Comparison of ENCODE assay signal across 18 cellular contexts in genomic region chr10:116001266-116001857, GRCh38.
DNase-seq lines count a peak whose midpoint lies in the region; ATAC-seq, FAIRE-seq and TF ChIP-seq lines count a peak whose summit lies in the region.
"Had no signal": no experiment of that assay in that cellular context is flagged by ENCODE, and none has a peak within 500 bp of the region (broad histone marks: within the 10 kb centered on the region; RNA-seq: fewer than 3 reads in every experiment).

No MANE protein-coding gene starts in this region.

- H3K4ac ChIP-seq in neuronal stem cell (ENCODE audit: low read length): no peak overlapping the region

- TF ChIP-seq CTCF in liver (IDR thresholded peaks at IDR 0.05; ENCODE audit: low read depth, low read length, missing input control) (peak; percentile 5), HepG2 (CRISPR knock-in tag; IDR thresholded peaks at IDR 0.05) (no peak)

- BruUV-seq in HepG2 (replicated peaks; lab: Mats Ljungman, UMichigan): no TSS peak

- POLR2A ChIA-PET in HepG2 (lab: Yijun Ruan, JAX): no interaction called here

- H3K79me2 ChIP-seq in HepG2 (ENCODE audit: insufficient read depth, low read length): no peaks in the 10 kb centered on the region

- no peak overlapping the region for H3K18ac ChIP-seq in neuronal stem cell (ENCODE audit: low read length)

- no peak overlapping the region for H2BK5ac ChIP-seq in neuronal stem cell (ENCODE audit: low read length)

- no peaks in the 10 kb centered on the region for H3K27me3 ChIP-seq in liver (ENCODE audit: control insufficient read depth in 4 of 4, insufficient read depth in 4 of 4, low read length in 3 of 4)
- H3K27me3 ChIP-seq in HepG2 (ENCODE audit: control insufficient read depth in 1 of 2, insufficient read depth in 2 of 2, low read length in 2 of 2): no peaks in the 10 kb centered on the region; a peak in 1 of 5 replicates
- H3K27me3 ChIP-seq in right cardiac atrium (ENCODE audit: control insufficient read depth, insufficient read depth): no peaks in the 10 kb centered on the region
- H3K27me3 ChIP-seq in neuronal stem cell (ENCODE audit: control insufficient read depth in 3 of 3, insufficient read depth in 3 of 3, low read depth in 1 of 3, low read length in 3 of 3): peaks cover 0 to 6% (median 0%) of the 10 kb centered on the region in 3 experiments
- H3K27me3 ChIP-seq: transverse colon had no signal

- H3K4me3 ChIP-seq in liver (ENCODE audit: low read depth in 1 of 3, low read length in 3 of 3) (no peak overlapping the region), HepG2 (replicated peaks in 1 of 3; ENCODE audit: insufficient read depth in 1 of 3, low read depth in 2 of 3, low read length in 3 of 3) (no peak overlapping the region), right cardiac atrium (ENCODE audit: low read length) (no peak overlapping the region), neuronal stem cell (ENCODE audit: low read length in 2 of 2) (no peak overlapping the region)
- H3K4me3 ChIP-seq: psoas muscle, transverse colon had no signal

- H3K4me1 ChIP-seq in liver (ENCODE audit: control insufficient read depth in 4 of 4, insufficient read depth in 4 of 4, low read length in 3 of 4): peaks cover 12 to 54% (median 41%) of the 10 kb centered on the region in 4 donors
- no peaks in the 10 kb centered on the region for H3K4me1 ChIP-seq in HepG2 (ENCODE audit: insufficient read depth, low read length)
- peaks cover 3% of the 10 kb centered on the region for H3K4me1 ChIP-seq in right cardiac atrium (ENCODE audit: control insufficient read depth, insufficient read depth, low read length)
- H3K4me1 ChIP-seq in neuronal stem cell (ENCODE audit: control insufficient read depth in 2 of 2, insufficient read depth in 1 of 2, low read depth in 1 of 2, low read length in 2 of 2): peaks cover 0 to 13% of the 10 kb centered on the region in 2 donors
- H3K4me1 ChIP-seq: psoas muscle, transverse colon had no signal

- CTCF ChIA-PET in HepG2 (lab: Yijun Ruan, JAX; ENCODE audit: low intra/inter-chr PET ratio, low total read pairs): no interaction called here

- H2AK5ac ChIP-seq in neuronal stem cell (ENCODE audit: low read depth, low read length): no peak overlapping the region

- H3K4me2 ChIP-seq in HepG2 (ENCODE audit: low read depth, low read length) (no peak overlapping the region), neuronal stem cell (ENCODE audit: insufficient read depth, low read length, poor library complexity, severe bottlenecking) (no peak overlapping the region)

- H2BK12ac ChIP-seq in neuronal stem cell (ENCODE audit: low read length): no peak overlapping the region

- 31% methylated on average over 10 of the region's 10 CpGs for WGBS in liver
- 47% methylated on average over 10 of the region's 10 CpGs for WGBS in HepG2 (ENCODE audit: low lambda C conversion rate)
- 25% methylated on average over 10 of the region's 10 CpGs for WGBS in right cardiac atrium
- no CpG with 5 or more reads among the region's 10 CpGs for WGBS in neuronal stem cell (ENCODE audit: extremely low coverage in 2 of 2, insufficient read length in 2 of 2, insufficient replicate concordance in 1 of 2), 2 donors

- H3K9ac ChIP-seq in liver (ENCODE audit: low read depth in 1 of 2, low read length in 2 of 2): no peak overlapping the region
- H3K9ac ChIP-seq in HepG2 (ENCODE audit: insufficient read depth, low read depth, low read length): no peak overlapping the region
- H3K9ac ChIP-seq in neuronal stem cell (ENCODE audit: low read depth, low read length, poor library complexity): no peak overlapping the region

- H3K9me3 ChIP-seq in liver (ENCODE audit: control insufficient read depth in 4 of 4, low read length in 3 of 4) (peaks cover 0 to 3% (median 0%) of the 10 kb centered on the region in 4 donors), HepG2 (ENCODE audit: low read length) (no peaks in the 10 kb centered on the region), right cardiac atrium (ENCODE audit: control insufficient read depth, low read length) (no peaks in the 10 kb centered on the region), neuronal stem cell (replicated peaks in 1 of 2; ENCODE audit: control insufficient read depth in 2 of 2, insufficient read depth in 1 of 2, low read depth in 1 of 2, low read length in 2 of 2) (peaks cover 0 to 4% of the 10 kb centered on the region in 2 donors)
- H3K9me3 ChIP-seq: psoas muscle, transverse colon had no signal

- no peak overlapping the region for H2BK120ac ChIP-seq in neuronal stem cell (ENCODE audit: low read depth, low read length)

- H3K27ac ChIP-seq in liver (ENCODE audit: low read depth in 1 of 2, low read length in 2 of 2) (peak overlapping the region; percentile 80 to 82), HepG2 (ENCODE audit: extremely low read length, insufficient read depth, low read length) (no peak overlapping the region), right cardiac atrium (ENCODE audit: low read length) (no peak overlapping the region), neuronal stem cell (replicated peaks; ENCODE audit: low read length) (no peak overlapping the region)
- H3K27ac ChIP-seq: C4-2B, psoas muscle, transverse colon had no signal

- H3K14ac ChIP-seq in neuronal stem cell (ENCODE audit: low read length): no peak overlapping the region

- TF ChIP-seq EP300 in HepG2 (IDR thresholded peaks at IDR 0.05; ENCODE audit: low read depth in 2 of 2, low read length in 2 of 2) (no peak), HepG2 (CRISPR knock-in tag; IDR thresholded peaks at IDR 0.05; ENCODE audit: borderline replicate concordance) (no peak)

- no peak overlapping the region for H2BK15ac ChIP-seq in neuronal stem cell (ENCODE audit: low read length)

- H4K20me1 ChIP-seq in HepG2 (ENCODE audit: insufficient read depth, low read length): no peaks in the 10 kb centered on the region

- intact Hi-C loops in HepG2 (cut with micrococcal nuclease; ENCODE audit: unreplicated experiment) (no loop called here), right cardiac atrium (cut with DNase I) (no loop called here)

- ATAC-seq in HepG2: no peak
- peak; percentile 53 to 81 for ATAC-seq in right cardiac atrium
- ATAC-seq in HG02970 (IDR thresholded peaks at IDR 0.05; ENCODE audit: low FRiP score, unreplicated experiment): no peak

- TF ChIP-seq RAD21 in liver (IDR thresholded peaks at IDR 0.05) (peak; percentile 27 to 59), HepG2 (CRISPR knock-in tag; IDR thresholded peaks at IDR 0.05) (no peak)

- no peak overlapping the region for H3K23ac ChIP-seq in neuronal stem cell (ENCODE audit: low read depth, low read length, poor library complexity)

- H2AFZ ChIP-seq in HepG2 (ENCODE audit: low read length) (no peak overlapping the region), neuronal stem cell (ENCODE audit: low read length) (peak overlapping the region; percentile 77)

- DNase-seq in HepG2 (ENCODE audit: low spot score): no peak
- DNase-seq in right cardiac atrium: peak; percentile 16 to 80 (median 44)
- no peak for DNase-seq in neuronal stem cell (ENCODE audit: low spot score)
- DNase-seq in T1000 (lab: John Stamatoyannopoulos, UW): no peak
- DNase-seq in activated CD4-positive, alpha-beta T cell treated with anti-CD3 and anti-CD28 coated beads, Interleukin-2, amount 50 U/mL, for 4 hours: no peak
- no peak for DNase-seq in NCI-H2107 (lab: John Stamatoyannopoulos, UW)
- DNase-seq: activated CD4-positive, alpha-beta T cell treated with anti-CD3 and anti-CD28 coated beads, Interleukin-2, amount 50 U/mL, for 48 hours; activated naive CD4-positive, alpha-beta T cell; DMS53; Kasumi-1; NCI-H1436; psoas muscle; stimulated activated naive CD4-positive, alpha-beta T cell; SW 1271; transverse colon had no signal

- no peaks in the 10 kb centered on the region for H3K79me1 ChIP-seq in neuronal stem cell (ENCODE audit: low read depth, low read length)

- no peak overlapping the region for H4K91ac ChIP-seq in neuronal stem cell (ENCODE audit: low read depth, low read length, poor library complexity)

- FAIRE-seq in HepG2 (lab: Jason Lieb, UNC): no peak

- in situ Hi-C loops in HepG2 (cut with HindIII; ENCODE audit: extremely low pct_ligation_motif_present, low pct_unique_long_range_greater_than_20kb): no loop called here

- no peak for TF ChIP-seq POLR2A in HepG2 (IDR thresholded peaks at IDR 0.05; ENCODE audit: insufficient read depth in 1 of 2, low read depth in 2 of 2, low read length in 2 of 2)

- no peaks in the 10 kb centered on the region for H3K36me3 ChIP-seq in liver (ENCODE audit: control insufficient read depth in 4 of 4, insufficient read depth in 3 of 4, low read depth in 1 of 4, low read length in 3 of 4)
- H3K36me3 ChIP-seq in HepG2 (replicated peaks in 1 of 2; ENCODE audit: control insufficient read depth in 1 of 2, insufficient read depth in 2 of 2, low read length in 2 of 2): no peaks in the 10 kb centered on the region
- no peaks in the 10 kb centered on the region for H3K36me3 ChIP-seq in neuronal stem cell (replicated peaks in 1 of 2; ENCODE audit: control insufficient read depth in 2 of 2, insufficient read depth in 2 of 2, low read length in 2 of 2)
- H3K36me3 ChIP-seq: transverse colon had no signal

- no peak overlapping the region for H4K8ac ChIP-seq in neuronal stem cell (ENCODE audit: low read depth, low read length)

TF ChIP-seq in liver, 16 proteins besides CTCF, POLR2A, EP300 and RAD21 (continues in another document):
- no peak for TF ChIP-seq ATF3 (IDR thresholded peaks at IDR 0.05)
- no peak for TF ChIP-seq JUND (IDR thresholded peaks at IDR 0.05)

TF ChIP-seq in HepG2, 621 proteins besides CTCF, POLR2A, EP300 and RAD21 (continues in another document):
- no peak for TF ChIP-seq IRF2 (CRISPR knock-in tag; IDR thresholded peaks at IDR 0.05)
- no peak for TF ChIP-seq E2F2 (CRISPR knock-in tag; IDR thresholded peaks at IDR 0.05; ENCODE audit: borderline replicate concordance)
- TF ChIP-seq YEATS4 (CRISPR knock-in tag; IDR thresholded peaks at IDR 0.05; ENCODE audit: borderline replicate concordance): no peak
- no peak for TF ChIP-seq ASH2L (IDR thresholded peaks at IDR 0.05; ENCODE audit: insufficient read length, low read depth, low read length)
- TF ChIP-seq ZFP36L1 (CRISPR knock-in tag; IDR thresholded peaks at IDR 0.05): no peak
- TF ChIP-seq MAFF (IDR thresholded peaks at IDR 0.05; ENCODE audit: low read depth, low read length): no peak
- no peak for TF ChIP-seq SMARCC2 (IDR thresholded peaks at IDR 0.05)
- TF ChIP-seq ZSCAN12 (CRISPR knock-in tag; IDR thresholded peaks at IDR 0.05): no peak
- no peak for TF ChIP-seq SP1 (IDR thresholded peaks at IDR 0.05)
- TF ChIP-seq SP1 (CRISPR knock-in tag; IDR thresholded peaks at IDR 0.05): no peak
- TF ChIP-seq ZNF841 (CRISPR knock-in tag; IDR thresholded peaks at IDR 0.05; ENCODE audit: borderline replicate concordance): no peak

Comparison
In these comparisons a context has a peak if more than half of its experiments do, and no peak if none do; other contexts are left out.
1. H3K27ac ChIP-seq: peak in liver (2 of 2); none in HepG2 (single experiment), right cardiac atrium (single experiment) and neuronal stem cell (single experiment).
2. ATAC-seq: peak in right cardiac atrium (2 of 2); none in HepG2 (single experiment) and HG02970 (single experiment).
3. DNase-seq: peak in right cardiac atrium (3 of 3); none in HepG2 (single experiment), neuronal stem cell (single experiment), T1000 (single experiment), activated CD4-positive, alpha-beta T cell treated with anti-CD3 and anti-CD28 coated beads, Interleukin-2, amount 50 U/mL, for 4 hours (0 of 2) and NCI-H2107 (single experiment).